Comparison of ENCODE assay signal across 12 cellular contexts in the genomic region with DNA sequence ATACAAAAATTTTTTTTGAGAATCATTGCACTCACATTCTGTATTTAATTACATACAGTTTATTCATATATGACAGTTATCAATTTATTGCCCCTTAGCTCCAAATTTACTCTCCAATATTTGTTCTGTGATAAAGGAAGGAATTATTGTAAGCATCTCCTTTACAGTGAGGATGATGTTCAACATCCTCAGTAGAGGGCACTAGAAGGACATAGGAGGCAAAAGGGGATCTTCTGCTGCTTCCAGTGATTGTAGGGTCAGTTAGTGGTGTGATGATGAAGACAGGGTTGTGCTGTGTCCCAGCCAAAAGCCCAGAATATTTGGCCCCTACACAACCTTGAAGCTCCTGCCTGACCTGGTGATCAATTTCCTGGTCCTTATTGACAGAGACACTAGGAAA.
DNase-seq lines count a peak whose midpoint lies in the region; ATAC-seq and TF ChIP-seq lines count a peak whose summit lies in the region.
"Had no signal": no experiment of that assay in that cellular context is flagged by ENCODE, and none has a peak within 500 bp of the region (broad histone marks: within the 10 kb centered on the region; RNA-seq: fewer than 3 reads in every experiment).

No MANE protein-coding gene starts in this region.

- H3K4me1 ChIP-seq in cardiac muscle cell (ENCODE audit: low read depth) (no peaks in the 10 kb centered on the region), OCI-LY3 (ENCODE audit: low read length) (no peaks in the 10 kb centered on the region)
- H3K4me1 ChIP-seq: parathyroid adenoma had no signal

- TF ChIP-seq CTCF in cardiac muscle cell (IDR thresholded peaks at IDR 0.05; ENCODE audit: low read depth, low read length), result peak; percentile 15
- TF ChIP-seq CTCF in OCI-LY3 (IDR thresholded peaks at IDR 0.05; ENCODE audit: low read depth, low read length), result peak; percentile 38
- TF ChIP-seq CTCF in fibroblast of pulmonary artery (IDR thresholded peaks at IDR 0.05; ENCODE audit: low read length, missing control alignments), result peak; percentile 25
- TF ChIP-seq CTCF in GM20000 (IDR thresholded peaks at IDR 0.05; ENCODE audit: extremely low read depth, missing control alignments), result no peak

- H2AFZ ChIP-seq in OCI-LY3 (ENCODE audit: low read depth, low read length), result no peak overlapping the region
- H2AFZ ChIP-seq: parathyroid adenoma had no signal

- ATAC-seq in left cardiac atrium (no peak), HG03025 (IDR thresholded peaks at IDR 0.05; ENCODE audit: low FRiP score, unreplicated experiment) (no peak), GM21825 (IDR thresholded peaks at IDR 0.05; ENCODE audit: unreplicated experiment) (no peak)

- no peak overlapping the region for H3K4me2 ChIP-seq in OCI-LY3 (ENCODE audit: low read length)

- H3K9ac ChIP-seq in OCI-LY3 (ENCODE audit: low read length), result no peak overlapping the region
- H3K9ac ChIP-seq: parathyroid adenoma had no signal

- no peak for DNase-seq in cardiac muscle cell (ENCODE audit: low read depth in 1 of 2, low spot score in 1 of 2)
- no peak for DNase-seq in left cardiac atrium
- DNase-seq in fibroblast of pulmonary artery (ENCODE audit: low read depth), result peak; percentile 17
- DNase-seq in GM20000 (ENCODE audit: low spot score), result no peak
- DNase-seq in stimulated activated naive CD4-positive, alpha-beta T cell treated with Interleukin-2 at 50 U/mL for 16 hours (lab: John Stamatoyannopoulos, UW), result no peak
- DNase-seq: DMS153, NCI-H1092 had no signal

- intact Hi-C loops in left cardiac atrium (cut with DNase I), result loop anchor here (5.0 to 10.0 kb wide), 2 partner anchors 387 to 394 kb away; no protein-coding TSS in a partner anchor

- H3K79me2 ChIP-seq in OCI-LY3 (ENCODE audit: low read length), result no peaks in the 10 kb centered on the region
- H3K79me2 ChIP-seq: parathyroid adenoma had no signal

- no peaks in the 10 kb centered on the region for H3K9me3 ChIP-seq in cardiac muscle cell (ENCODE audit: low read depth)
- H3K9me3 ChIP-seq in OCI-LY3 (ENCODE audit: insufficient read depth, low read length), result no peaks in the 10 kb centered on the region
- H3K9me3 ChIP-seq: thoracic aorta had no signal

- no peak overlapping the region for H3K27ac ChIP-seq in cardiac muscle cell
- H3K27ac ChIP-seq in OCI-LY3 (ENCODE audit: low read length), result no peak overlapping the region
- H3K27ac ChIP-seq: parathyroid adenoma, thoracic aorta had no signal

- H3K36me3 ChIP-seq in cardiac muscle cell (no peaks in the 10 kb centered on the region), OCI-LY3 (replicated peaks; ENCODE audit: low read depth, low read length) (no peaks in the 10 kb centered on the region)
- H3K36me3 ChIP-seq: thoracic aorta had no signal

- H3K27me3 ChIP-seq in cardiac muscle cell, result no peaks in the 10 kb centered on the region
- no peaks in the 10 kb centered on the region for H3K27me3 ChIP-seq in OCI-LY3 (ENCODE audit: low read depth, low read length)

- H4K20me1 ChIP-seq in OCI-LY3 (ENCODE audit: insufficient read depth, low read length), result no peaks in the 10 kb centered on the region

- H3K4me3 ChIP-seq in cardiac muscle cell (no peak overlapping the region), OCI-LY3 (ENCODE audit: low read length) (no peak overlapping the region), fibroblast of pulmonary artery (replicated peaks; ENCODE audit: low read depth, low read length) (no peak overlapping the region)
- H3K4me3 ChIP-seq: thoracic aorta had no signal
